13 cellular contexts compared by ENCODE assay signal in genomic region chr1:169060010-169060722, GRCh38. TPM values are rescaled to one million over a fixed set of nuclear protein-coding genes. Genes with fewer than 3 reads are reported as not detected.
A peak's percentile ranks its signal among the peaks of the same experiment; 100 is the strongest.
DNase-seq lines count a peak whose midpoint lies in the region; ATAC-seq and TF ChIP-seq lines count a peak whose summit lies in the region.
"Had no signal": no experiment of that assay in that cellular context is flagged by ENCODE, and none has a peak within 500 bp of the region (broad histone marks: within the 10 kb centered on the region; RNA-seq: fewer than 3 reads in every experiment).

No MANE protein-coding gene starts in this region.

- H3K27ac ChIP-seq in RWPE2 (ENCODE audit: poor library complexity, severe bottlenecking) (peak overlapping the region; percentile 97), stomach (peak overlapping the region in 3 of 5 donors; percentile 5 to 16 (median 9))

- H3K9me3 ChIP-seq in RWPE2 (ENCODE audit: severe bottlenecking) (no peaks in the 10 kb centered on the region), stomach (peaks cover 0 to 18% (median 7%) of the 10 kb centered on the region in 4 donors)

- H3K4me3 ChIP-seq in RWPE2 (ENCODE audit: severe bottlenecking), result no peak overlapping the region
- no peak overlapping the region for H3K4me3 ChIP-seq in stomach
- H3K4me3 ChIP-seq: coronary artery had no signal

- 67 to 91% (median 79%) methylated on average over 9 of the region's 9 CpGs for WGBS in stomach, 5 donors

- no peaks in the 10 kb centered on the region for H3K36me3 ChIP-seq in RWPE2 (ENCODE audit: low read depth)
- no peaks in the 10 kb centered on the region for H3K36me3 ChIP-seq in stomach

- TF ChIP-seq EP300 in stomach (IDR thresholded peaks at IDR 0.05), result no peak

- TF ChIP-seq POLR2A in stomach (IDR thresholded peaks at IDR 0.05), result no peak

- TF ChIP-seq CTCF in RWPE2 (IDR thresholded peaks at IDR 0.05; ENCODE audit: poor library complexity, severe bottlenecking) (no peak), stomach (IDR thresholded peaks at IDR 0.05) (no peak)

- peak; percentile 97 for ATAC-seq in RWPE2 (ENCODE audit: low read depth)
- ATAC-seq in left cardiac atrium, result peak; percentile 59 to 92
- no peak for ATAC-seq in GM18511 (IDR thresholded peaks at IDR 0.05; ENCODE audit: unreplicated experiment)

- peaks cover 20% of the 10 kb centered on the region for H3K4me1 ChIP-seq in RWPE2 (ENCODE audit: insufficient read depth, poor library complexity, severe bottlenecking)
- peaks cover 0 to 15% (median 11%) of the 10 kb centered on the region in 4 donors for H3K4me1 ChIP-seq in stomach

- H3K27me3 ChIP-seq in RWPE2 (ENCODE audit: insufficient read depth, poor library complexity, severe bottlenecking) (no peaks in the 10 kb centered on the region), stomach (no peaks in the 10 kb centered on the region)

- peak; percentile 30 for DNase-seq in HuH-7 (ENCODE audit: low spot score)
- DNase-seq in RWPE2 (ENCODE audit: low spot score), result peak; percentile 75
- no peak for DNase-seq in left cardiac atrium
- DNase-seq in stomach, result no peak
- DNase-seq in SKM-1 treated with dmso at 0.1 percent for 144 hours (lab: John Stamatoyannopoulos, UW; ENCODE audit: unreplicated experiment), result no peak
- DNase-seq in D341Med (ENCODE audit: low spot score), result no peak
- DNase-seq in CD1c-positive myeloid dendritic cell (ENCODE audit: extremely low spot score), result no peak
- DNase-seq: activated CD4-positive, alpha-beta T cell treated with anti-CD3 and anti-CD28 coated beads for 4 hours; activated gamma-delta T cell; CD4-positive, alpha-beta T cell; NCI-H524 treated with DMSO at 0.1 percent for 48 hours had no signal

- intact Hi-C loops in left cardiac atrium (cut with DNase I), result no loop called here
- intact Hi-C loops in stomach (cut with DNase I; ENCODE audit: low total_unique reads), result no loop called here

RNA-seq across cellular contexts. Expression of gene ATP1B1, which starts 46.3 kb away (rescaled TPM):
- total RNA-seq in left cardiac atrium (100 to 1,000 TPM; 177 to 272 TPM), stomach (100 to 1,000 TPM; 106 to 507 (median 272) TPM)
- polyA plus RNA-seq in stomach, result 100 to 1,000 TPM in 2 of 3 donors, 10 to 100 TPM in 1; 59.9 to 176 (median 109) TPM

Comparison
In these comparisons a context has a peak if more than half of its experiments do, and no peak if none do; other contexts are left out.
1. DNase-seq: peak in HuH-7 (single experiment) and RWPE2 (single experiment); none in left cardiac atrium (single experiment), stomach (single experiment), SKM-1 treated with dmso at 0.1 percent for 144 hours (single experiment), D341Med (single experiment) and CD1c-positive myeloid dendritic cell (single experiment).